1 cellular context compared by ENCODE assay signal in the genomic region with DNA sequence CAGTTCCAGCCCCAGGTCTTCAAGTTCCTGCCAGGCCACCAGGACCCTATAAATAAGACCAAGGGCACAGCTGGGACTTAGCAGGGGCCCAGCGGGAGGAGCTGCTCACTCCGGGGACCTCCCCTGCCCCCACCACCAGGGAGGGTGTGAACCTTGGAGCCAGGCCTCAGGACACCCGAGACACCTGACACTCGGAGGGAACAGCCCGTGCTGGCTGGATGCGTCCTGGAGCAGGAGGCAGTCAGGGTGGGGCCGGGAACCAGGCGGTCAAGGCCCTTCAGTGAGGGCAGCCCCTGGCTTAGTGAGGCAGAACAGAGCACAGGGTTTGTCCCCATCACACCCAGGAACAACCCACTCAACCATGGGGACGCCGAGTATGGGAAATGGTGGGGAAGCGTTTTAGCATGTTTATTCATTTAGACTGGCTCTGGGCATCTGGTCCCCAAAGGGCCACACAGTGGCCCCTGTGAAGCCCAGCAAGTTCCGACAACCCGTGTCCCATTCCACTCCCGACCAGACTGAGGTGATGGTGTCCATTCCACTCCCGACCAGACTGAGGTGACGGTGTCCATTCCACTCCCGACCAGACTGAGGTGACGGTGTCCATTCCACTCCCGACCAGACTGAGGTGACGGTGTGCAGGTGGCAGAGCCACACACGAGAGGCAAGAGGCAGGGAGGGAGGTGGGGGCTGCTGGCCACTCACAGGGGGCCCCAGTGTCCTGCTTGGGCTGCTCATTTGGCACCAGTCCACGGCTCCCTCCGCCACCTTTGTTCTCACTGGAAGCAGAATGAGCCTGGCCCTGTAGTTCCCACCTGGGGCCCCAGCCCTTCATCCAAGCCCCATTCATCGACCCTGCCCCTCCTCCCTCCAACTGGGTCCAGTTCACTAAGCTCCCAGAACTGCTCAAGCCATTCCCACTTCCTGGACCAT.
TF ChIP-seq lines count a peak whose summit lies in the region.

No MANE protein-coding gene starts in this region.

TF ChIP-seq in HepG2, 621 proteins besides CTCF, POLR2A, EP300 and RAD21 (continues in another document):
- TF ChIP-seq, protein P1, sequence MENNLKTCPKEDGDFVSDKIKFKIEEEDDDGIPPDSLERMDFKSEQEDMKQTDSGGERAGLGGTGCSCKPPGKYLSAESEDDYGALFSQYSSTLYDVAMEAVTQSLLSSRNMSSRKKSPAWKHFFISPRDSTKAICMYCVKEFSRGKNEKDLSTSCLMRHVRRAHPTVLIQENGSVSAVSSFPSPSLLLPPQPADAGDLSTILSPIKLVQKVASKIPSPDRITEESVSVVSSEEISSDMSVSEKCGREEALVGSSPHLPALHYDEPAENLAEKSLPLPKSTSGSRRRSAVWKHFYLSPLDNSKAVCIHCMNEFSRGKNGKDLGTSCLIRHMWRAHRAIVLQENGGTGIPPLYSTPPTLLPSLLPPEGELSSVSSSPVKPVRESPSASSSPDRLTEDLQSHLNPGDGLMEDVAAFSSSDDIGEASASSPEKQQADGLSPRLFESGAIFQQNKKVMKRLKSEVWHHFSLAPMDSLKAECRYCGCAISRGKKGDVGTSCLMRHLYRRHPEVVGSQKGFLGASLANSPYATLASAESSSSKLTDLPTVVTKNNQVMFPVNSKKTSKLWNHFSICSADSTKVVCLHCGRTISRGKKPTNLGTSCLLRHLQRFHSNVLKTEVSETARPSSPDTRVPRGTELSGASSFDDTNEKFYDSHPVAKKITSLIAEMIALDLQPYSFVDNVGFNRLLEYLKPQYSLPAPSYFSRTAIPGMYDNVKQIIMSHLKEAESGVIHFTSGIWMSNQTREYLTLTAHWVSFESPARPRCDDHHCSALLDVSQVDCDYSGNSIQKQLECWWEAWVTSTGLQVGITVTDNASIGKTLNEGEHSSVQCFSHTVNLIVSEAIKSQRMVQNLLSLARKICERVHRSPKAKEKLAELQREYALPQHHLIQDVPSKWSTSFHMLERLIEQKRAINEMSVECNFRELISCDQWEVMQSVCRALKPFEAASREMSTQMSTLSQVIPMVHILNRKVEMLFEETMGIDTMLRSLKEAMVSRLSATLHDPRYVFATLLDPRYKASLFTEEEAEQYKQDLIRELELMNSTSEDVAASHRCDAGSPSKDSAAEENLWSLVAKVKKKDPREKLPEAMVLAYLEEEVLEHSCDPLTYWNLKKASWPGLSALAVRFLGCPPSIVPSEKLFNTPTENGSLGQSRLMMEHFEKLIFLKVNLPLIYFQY (CRISPR knock-in tag; IDR thresholded peaks at IDR 0.05; ENCODE audit: borderline replicate concordance) = peak; percentile 88; the same call in 1 of the 2 replicates
- no peak for TF ChIP-seq ZNF674 (CRISPR knock-in tag; IDR thresholded peaks at IDR 0.05; ENCODE audit: low read depth)
- TF ChIP-seq JUNB (CRISPR knock-in tag; IDR thresholded peaks at IDR 0.05; ENCODE audit: borderline replicate concordance) = no peak
- TF ChIP-seq, protein P2, sequence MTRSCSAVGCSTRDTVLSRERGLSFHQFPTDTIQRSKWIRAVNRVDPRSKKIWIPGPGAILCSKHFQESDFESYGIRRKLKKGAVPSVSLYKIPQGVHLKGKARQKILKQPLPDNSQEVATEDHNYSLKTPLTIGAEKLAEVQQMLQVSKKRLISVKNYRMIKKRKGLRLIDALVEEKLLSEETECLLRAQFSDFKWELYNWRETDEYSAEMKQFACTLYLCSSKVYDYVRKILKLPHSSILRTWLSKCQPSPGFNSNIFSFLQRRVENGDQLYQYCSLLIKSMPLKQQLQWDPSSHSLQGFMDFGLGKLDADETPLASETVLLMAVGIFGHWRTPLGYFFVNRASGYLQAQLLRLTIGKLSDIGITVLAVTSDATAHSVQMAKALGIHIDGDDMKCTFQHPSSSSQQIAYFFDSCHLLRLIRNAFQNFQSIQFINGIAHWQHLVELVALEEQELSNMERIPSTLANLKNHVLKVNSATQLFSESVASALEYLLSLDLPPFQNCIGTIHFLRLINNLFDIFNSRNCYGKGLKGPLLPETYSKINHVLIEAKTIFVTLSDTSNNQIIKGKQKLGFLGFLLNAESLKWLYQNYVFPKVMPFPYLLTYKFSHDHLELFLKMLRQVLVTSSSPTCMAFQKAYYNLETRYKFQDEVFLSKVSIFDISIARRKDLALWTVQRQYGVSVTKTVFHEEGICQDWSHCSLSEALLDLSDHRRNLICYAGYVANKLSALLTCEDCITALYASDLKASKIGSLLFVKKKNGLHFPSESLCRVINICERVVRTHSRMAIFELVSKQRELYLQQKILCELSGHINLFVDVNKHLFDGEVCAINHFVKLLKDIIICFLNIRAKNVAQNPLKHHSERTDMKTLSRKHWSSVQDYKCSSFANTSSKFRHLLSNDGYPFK (CRISPR knock-in tag; IDR thresholded peaks at IDR 0.05; ENCODE audit: borderline replicate concordance) = peak; percentile 70
- no peak for TF ChIP-seq FOXP1 (IDR thresholded peaks at IDR 0.05)
- TF ChIP-seq FOXP1 (CRISPR knock-in tag; IDR thresholded peaks at IDR 0.05) = peak; percentile 36; the same call in 1 of the 2 replicates
- TF ChIP-seq TMF1 (CRISPR knock-in tag; IDR thresholded peaks at IDR 0.05; ENCODE audit: low read depth) = no peak
- TF ChIP-seq TSC22D2 (CRISPR knock-in tag; IDR thresholded peaks at IDR 0.05; ENCODE audit: borderline replicate concordance) = no peak
- no peak for TF ChIP-seq NRL (CRISPR knock-in tag; IDR thresholded peaks at IDR 0.05; ENCODE audit: borderline replicate concordance)
- TF ChIP-seq HNRNPH1 (optimal IDR thresholded peaks at IDR 0.05; ENCODE audit: low read depth, low read length) = no peak
- 0 out of 2 replicates have a peak, but pooled peaks have one; percentile 23 for TF ChIP-seq TGIF2 (CRISPR knock-in tag; IDR thresholded peaks at IDR 0.05)
- TF ChIP-seq, protein P3, sequence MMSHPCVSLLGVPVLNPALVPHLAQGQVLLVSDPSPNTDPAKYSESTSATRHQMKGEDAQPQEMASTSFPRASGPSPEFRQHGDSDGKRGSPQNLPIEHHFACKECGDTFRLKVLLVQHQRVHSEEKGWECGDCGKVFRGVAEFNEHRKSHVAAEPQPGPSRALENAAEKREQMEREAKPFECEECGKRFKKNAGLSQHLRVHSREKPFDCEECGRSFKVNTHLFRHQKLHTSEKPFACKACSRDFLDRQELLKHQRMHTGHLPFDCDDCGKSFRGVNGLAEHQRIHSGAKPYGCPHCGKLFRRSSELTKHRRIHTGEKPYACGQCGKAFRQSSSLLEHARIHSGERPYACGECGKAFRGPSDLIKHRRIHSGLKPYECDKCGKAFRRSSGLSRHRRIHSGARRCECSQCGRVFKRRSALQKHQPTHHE (CRISPR knock-in tag; IDR thresholded peaks at IDR 0.05; ENCODE audit: borderline replicate concordance) = no peak
- TF ChIP-seq HNRNPK (IDR thresholded peaks at IDR 0.05; ENCODE audit: low read depth, low read length, poor library complexity, severe bottlenecking) = no peak
- TF ChIP-seq, protein P4, sequence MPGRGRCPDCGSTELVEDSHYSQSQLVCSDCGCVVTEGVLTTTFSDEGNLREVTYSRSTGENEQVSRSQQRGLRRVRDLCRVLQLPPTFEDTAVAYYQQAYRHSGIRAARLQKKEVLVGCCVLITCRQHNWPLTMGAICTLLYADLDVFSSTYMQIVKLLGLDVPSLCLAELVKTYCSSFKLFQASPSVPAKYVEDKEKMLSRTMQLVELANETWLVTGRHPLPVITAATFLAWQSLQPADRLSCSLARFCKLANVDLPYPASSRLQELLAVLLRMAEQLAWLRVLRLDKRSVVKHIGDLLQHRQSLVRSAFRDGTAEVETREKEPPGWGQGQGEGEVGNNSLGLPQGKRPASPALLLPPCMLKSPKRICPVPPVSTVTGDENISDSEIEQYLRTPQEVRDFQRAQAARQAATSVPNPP (CRISPR knock-in tag; IDR thresholded peaks at IDR 0.05) = no peak
- no peak for TF ChIP-seq ATM (IDR thresholded peaks at IDR 0.05; ENCODE audit: borderline replicate concordance)
- TF ChIP-seq, protein P5, sequence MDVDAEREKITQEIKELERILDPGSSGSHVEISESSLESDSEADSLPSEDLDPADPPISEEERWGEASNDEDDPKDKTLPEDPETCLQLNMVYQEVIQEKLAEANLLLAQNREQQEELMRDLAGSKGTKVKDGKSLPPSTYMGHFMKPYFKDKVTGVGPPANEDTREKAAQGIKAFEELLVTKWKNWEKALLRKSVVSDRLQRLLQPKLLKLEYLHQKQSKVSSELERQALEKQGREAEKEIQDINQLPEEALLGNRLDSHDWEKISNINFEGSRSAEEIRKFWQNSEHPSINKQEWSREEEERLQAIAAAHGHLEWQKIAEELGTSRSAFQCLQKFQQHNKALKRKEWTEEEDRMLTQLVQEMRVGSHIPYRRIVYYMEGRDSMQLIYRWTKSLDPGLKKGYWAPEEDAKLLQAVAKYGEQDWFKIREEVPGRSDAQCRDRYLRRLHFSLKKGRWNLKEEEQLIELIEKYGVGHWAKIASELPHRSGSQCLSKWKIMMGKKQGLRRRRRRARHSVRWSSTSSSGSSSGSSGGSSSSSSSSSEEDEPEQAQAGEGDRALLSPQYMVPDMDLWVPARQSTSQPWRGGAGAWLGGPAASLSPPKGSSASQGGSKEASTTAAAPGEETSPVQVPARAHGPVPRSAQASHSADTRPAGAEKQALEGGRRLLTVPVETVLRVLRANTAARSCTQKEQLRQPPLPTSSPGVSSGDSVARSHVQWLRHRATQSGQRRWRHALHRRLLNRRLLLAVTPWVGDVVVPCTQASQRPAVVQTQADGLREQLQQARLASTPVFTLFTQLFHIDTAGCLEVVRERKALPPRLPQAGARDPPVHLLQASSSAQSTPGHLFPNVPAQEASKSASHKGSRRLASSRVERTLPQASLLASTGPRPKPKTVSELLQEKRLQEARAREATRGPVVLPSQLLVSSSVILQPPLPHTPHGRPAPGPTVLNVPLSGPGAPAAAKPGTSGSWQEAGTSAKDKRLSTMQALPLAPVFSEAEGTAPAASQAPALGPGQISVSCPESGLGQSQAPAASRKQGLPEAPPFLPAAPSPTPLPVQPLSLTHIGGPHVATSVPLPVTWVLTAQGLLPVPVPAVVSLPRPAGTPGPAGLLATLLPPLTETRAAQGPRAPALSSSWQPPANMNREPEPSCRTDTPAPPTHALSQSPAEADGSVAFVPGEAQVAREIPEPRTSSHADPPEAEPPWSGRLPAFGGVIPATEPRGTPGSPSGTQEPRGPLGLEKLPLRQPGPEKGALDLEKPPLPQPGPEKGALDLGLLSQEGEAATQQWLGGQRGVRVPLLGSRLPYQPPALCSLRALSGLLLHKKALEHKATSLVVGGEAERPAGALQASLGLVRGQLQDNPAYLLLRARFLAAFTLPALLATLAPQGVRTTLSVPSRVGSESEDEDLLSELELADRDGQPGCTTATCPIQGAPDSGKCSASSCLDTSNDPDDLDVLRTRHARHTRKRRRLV (CRISPR knock-in tag; IDR thresholded peaks at IDR 0.05) = 0 out of 2 replicates have a peak, but pooled peaks have one; percentile 13
- no peak for TF ChIP-seq GTF3A (CRISPR knock-in tag; conservative IDR thresholded peaks at IDR 0.05)
- TF ChIP-seq, protein P6, sequence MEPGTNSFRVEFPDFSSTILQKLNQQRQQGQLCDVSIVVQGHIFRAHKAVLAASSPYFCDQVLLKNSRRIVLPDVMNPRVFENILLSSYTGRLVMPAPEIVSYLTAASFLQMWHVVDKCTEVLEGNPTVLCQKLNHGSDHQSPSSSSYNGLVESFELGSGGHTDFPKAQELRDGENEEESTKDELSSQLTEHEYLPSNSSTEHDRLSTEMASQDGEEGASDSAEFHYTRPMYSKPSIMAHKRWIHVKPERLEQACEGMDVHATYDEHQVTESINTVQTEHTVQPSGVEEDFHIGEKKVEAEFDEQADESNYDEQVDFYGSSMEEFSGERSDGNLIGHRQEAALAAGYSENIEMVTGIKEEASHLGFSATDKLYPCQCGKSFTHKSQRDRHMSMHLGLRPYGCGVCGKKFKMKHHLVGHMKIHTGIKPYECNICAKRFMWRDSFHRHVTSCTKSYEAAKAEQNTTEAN (CRISPR knock-in tag; conservative IDR thresholded peaks at IDR 0.05) = no peak
- no peak for TF ChIP-seq ZNF790 (CRISPR knock-in tag; IDR thresholded peaks at IDR 0.05; ENCODE audit: borderline replicate concordance)
- TF ChIP-seq, protein P7, sequence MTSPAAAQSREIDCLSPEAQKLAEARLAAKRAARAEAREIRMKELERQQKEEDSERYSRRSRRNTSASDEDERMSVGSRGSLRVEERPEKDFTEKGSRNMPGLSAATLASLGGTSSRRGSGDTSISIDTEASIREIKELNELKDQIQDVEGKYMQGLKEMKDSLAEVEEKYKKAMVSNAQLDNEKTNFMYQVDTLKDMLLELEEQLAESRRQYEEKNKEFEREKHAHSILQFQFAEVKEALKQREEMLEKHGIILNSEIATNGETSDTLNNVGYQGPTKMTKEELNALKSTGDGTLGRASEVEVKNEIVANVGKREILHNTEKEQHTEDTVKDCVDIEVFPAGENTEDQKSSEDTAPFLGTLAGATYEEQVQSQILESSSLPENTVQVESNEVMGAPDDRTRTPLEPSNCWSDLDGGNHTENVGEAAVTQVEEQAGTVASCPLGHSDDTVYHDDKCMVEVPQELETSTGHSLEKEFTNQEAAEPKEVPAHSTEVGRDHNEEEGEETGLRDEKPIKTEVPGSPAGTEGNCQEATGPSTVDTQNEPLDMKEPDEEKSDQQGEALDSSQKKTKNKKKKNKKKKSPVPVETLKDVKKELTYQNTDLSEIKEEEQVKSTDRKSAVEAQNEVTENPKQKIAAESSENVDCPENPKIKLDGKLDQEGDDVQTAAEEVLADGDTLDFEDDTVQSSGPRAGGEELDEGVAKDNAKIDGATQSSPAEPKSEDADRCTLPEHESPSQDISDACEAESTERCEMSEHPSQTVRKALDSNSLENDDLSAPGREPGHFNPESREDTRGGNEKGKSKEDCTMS (CRISPR knock-in tag; conservative IDR thresholded peaks at IDR 0.05) = no peak
- TF ChIP-seq ZNF841 (CRISPR knock-in tag; IDR thresholded peaks at IDR 0.05; ENCODE audit: borderline replicate concordance) = 0 out of 2 replicates have a peak, but pooled peaks have one; percentile 60
- no peak for TF ChIP-seq CBX5 (CRISPR knock-in tag; IDR thresholded peaks at IDR 0.05; ENCODE audit: borderline replicate concordance)
- no peak for TF ChIP-seq BHLHE40 (IDR thresholded peaks at IDR 0.05; ENCODE audit: low read length)
- TF ChIP-seq, protein P8, sequence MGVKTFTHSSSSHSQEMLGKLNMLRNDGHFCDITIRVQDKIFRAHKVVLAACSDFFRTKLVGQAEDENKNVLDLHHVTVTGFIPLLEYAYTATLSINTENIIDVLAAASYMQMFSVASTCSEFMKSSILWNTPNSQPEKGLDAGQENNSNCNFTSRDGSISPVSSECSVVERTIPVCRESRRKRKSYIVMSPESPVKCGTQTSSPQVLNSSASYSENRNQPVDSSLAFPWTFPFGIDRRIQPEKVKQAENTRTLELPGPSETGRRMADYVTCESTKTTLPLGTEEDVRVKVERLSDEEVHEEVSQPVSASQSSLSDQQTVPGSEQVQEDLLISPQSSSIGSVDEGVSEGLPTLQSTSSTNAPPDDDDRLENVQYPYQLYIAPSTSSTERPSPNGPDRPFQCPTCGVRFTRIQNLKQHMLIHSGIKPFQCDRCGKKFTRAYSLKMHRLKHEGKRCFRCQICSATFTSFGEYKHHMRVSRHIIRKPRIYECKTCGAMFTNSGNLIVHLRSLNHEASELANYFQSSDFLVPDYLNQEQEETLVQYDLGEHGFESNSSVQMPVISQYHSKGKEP (CRISPR knock-in tag; IDR thresholded peaks at IDR 0.05) = no peak
